16 cellular contexts compared by ENCODE assay signal in the genomic region with DNA sequence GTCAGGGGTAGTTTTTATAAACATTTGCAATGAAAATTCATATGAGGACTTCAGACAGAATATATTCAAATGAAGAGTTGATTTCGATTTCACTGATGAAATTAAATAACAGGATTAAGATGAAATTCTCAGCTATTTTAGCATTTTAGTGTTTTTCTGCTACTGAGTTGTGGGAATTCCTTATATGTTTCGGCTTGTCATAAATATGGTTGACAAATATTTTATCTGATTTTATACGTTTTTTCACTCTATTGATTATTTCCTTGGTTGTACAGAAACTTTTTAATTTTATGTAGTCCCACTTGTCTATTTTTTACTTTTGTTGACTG. TPM values are rescaled to one million over a fixed set of nuclear protein-coding genes. Genes with fewer than 3 reads are reported as not detected.
DNase-seq lines count a peak whose midpoint lies in the region; ATAC-seq and TF ChIP-seq lines count a peak whose summit lies in the region.
"Had no signal": no experiment of that assay in that cellular context is flagged by ENCODE, and none has a peak within 500 bp of the region (broad histone marks: within the 10 kb centered on the region; RNA-seq: fewer than 3 reads in every experiment).

No MANE protein-coding gene starts in this region.

- no peaks in the 10 kb centered on the region for H3K36me3 Mint-ChIP-seq in CD4-positive, alpha-beta T cell (ENCODE audit: low read depth)
- peaks cover 12% of the 10 kb centered on the region for H3K36me3 Mint-ChIP-seq in dendritic cell treated with granulocyte-macrophage colony-stimulating factor and Interleukin-4, amounts not matched to agents 40 ng/mL and 50 ng/mL, for 4 days (ENCODE audit: low read depth)
- H3K36me3 Mint-ChIP-seq: stimulated activated naive B cell treated with anti-CD40 and anti-IgM and Interleukin-4, amounts not matched to agents 10 μg/mL and 1 μg/mL and 100 μg/mL, for 72 hours had no signal

- BruUV-seq in OCI-LY7 (replicated peaks; lab: Mats Ljungman, UMichigan) = no TSS peak

- H3K27ac Mint-ChIP-seq in CD4-positive, alpha-beta T cell = no peak overlapping the region
- H3K27ac Mint-ChIP-seq in dendritic cell treated with granulocyte-macrophage colony-stimulating factor and Interleukin-4, amounts not matched to agents 40 ng/mL and 50 ng/mL, for 4 days = peak overlapping the region; percentile 61

- H4K20me1 ChIP-seq in OCI-LY7 (ENCODE audit: insufficient read depth, low read length) (no peaks in the 10 kb centered on the region), osteoblast (ENCODE audit: insufficient read depth, low read length) (no peaks in the 10 kb centered on the region)

- POLR2A ChIA-PET in CD4-positive, alpha-beta T cell (lab: Charles Lee) = no interaction called here
- POLR2A ChIA-PET in OCI-LY7 (lab: Charles Lee) = no interaction called here

- peaks cover 7% of the 10 kb centered on the region for H3K27me3 Mint-ChIP-seq in CD4-positive, alpha-beta T cell
- no peaks in the 10 kb centered on the region for H3K27me3 Mint-ChIP-seq in dendritic cell treated with granulocyte-macrophage colony-stimulating factor and Interleukin-4, amounts not matched to agents 40 ng/mL and 50 ng/mL, for 4 days

- H3K4me1 ChIP-seq in OCI-LY7 (ENCODE audit: insufficient read depth, low read length, poor library complexity, severe bottlenecking) (no peaks in the 10 kb centered on the region), osteoblast (ENCODE audit: insufficient read depth, low read length) (peaks cover 3% of the 10 kb centered on the region)
- H3K4me1 ChIP-seq: Caco-2 had no signal

- CTCF ChIA-PET in CD4-positive, alpha-beta T cell (lab: Charles Lee) = interaction anchor here (1.8 kb wide), 1 partner anchor 16 kb away, joined by 4 read pairs; no protein-coding TSS in a partner anchor
- CTCF ChIA-PET in OCI-LY7 (lab: Charles Lee; ENCODE audit: unreplicated experiment) = no interaction called here

- no peaks in the 10 kb centered on the region for H3K36me3 ChIP-seq in OCI-LY7 (ENCODE audit: insufficient read depth, low read length)
- no peaks in the 10 kb centered on the region for H3K36me3 ChIP-seq in osteoblast (ENCODE audit: insufficient read depth, low read length)
- H3K36me3 ChIP-seq: sigmoid colon had no signal

- no peak overlapping the region for H3K27ac ChIP-seq in CD4-positive, alpha-beta T cell (ENCODE audit: low read depth, low read length)
- no peak overlapping the region for H3K27ac ChIP-seq in OCI-LY7 (ENCODE audit: low read depth, low read length, poor library complexity, severe bottlenecking)
- H3K27ac ChIP-seq in osteoblast (ENCODE audit: low read depth, low read length) = no peak overlapping the region
- H3K27ac ChIP-seq: body of pancreas, sigmoid colon had no signal

- no peak for DNase-seq in CD4-positive, alpha-beta T cell
- no peak for DNase-seq in OCI-LY7 (ENCODE audit: low spot score)
- DNase-seq in osteoblast (ENCODE audit: insufficient read length, low spot score, missing footprints) = no peak
- no peak for DNase-seq in activated naive CD4-positive, alpha-beta T cell (lab: John Stamatoyannopoulos, UW)
- no peak for DNase-seq in HUDEP-2 (lab: John Stamatoyannopoulos, UW; ENCODE audit: unreplicated experiment in 76 of 76)
- DNase-seq: activated CD4-positive, alpha-beta T cell treated with anti-CD3 and anti-CD28 coated beads for 1 hour; cortex of kidney; stimulated activated naive B cell treated with anti-CD40 and anti-IgM and Interleukin-4, amounts not matched to agents 10 μg/mL and 1 μg/mL and 100 μg/mL, for 72 hours had no signal

- H3K4me3 ChIP-seq in OCI-LY7 (ENCODE audit: low read depth, low read length, poor library complexity, severe bottlenecking) (no peak overlapping the region), osteoblast (ENCODE audit: insufficient read depth, low read length) (no peak overlapping the region)
- H3K4me3 ChIP-seq: body of pancreas had no signal

- peak; percentile 57 for TF ChIP-seq CTCF in CD4-positive, alpha-beta T cell (IDR thresholded peaks at IDR 0.05)
- TF ChIP-seq CTCF in OCI-LY7 (conservative IDR thresholded peaks at IDR 0.05; ENCODE audit: low read length) (peak; percentile 14; the same call in 1 of the 2 replicates), osteoblast (IDR thresholded peaks at IDR 0.05; ENCODE audit: extremely low read depth, low read depth, low read length) (no peak)

- ATAC-seq in CD4-positive, alpha-beta T cell (ENCODE audit: poor library complexity) = no peak
- ATAC-seq in GM21526 (IDR thresholded peaks at IDR 0.05; ENCODE audit: low FRiP score, unreplicated experiment) = no peak

- H3K4me3 Mint-ChIP-seq in CD4-positive, alpha-beta T cell = no peak overlapping the region
- H3K4me3 Mint-ChIP-seq in dendritic cell treated with granulocyte-macrophage colony-stimulating factor and Interleukin-4, amounts not matched to agents 40 ng/mL and 50 ng/mL, for 4 days = no peak overlapping the region

- H3K79me2 ChIP-seq in OCI-LY7 (ENCODE audit: insufficient read depth, low read depth, low read length) = no peaks in the 10 kb centered on the region
- no peaks in the 10 kb centered on the region for H3K79me2 ChIP-seq in osteoblast (ENCODE audit: insufficient read depth, low read length)

- no peaks in the 10 kb centered on the region for H3K27me3 ChIP-seq in CD4-positive, alpha-beta T cell (ENCODE audit: control insufficient read depth, insufficient read depth, low read length)
- H3K27me3 ChIP-seq in osteoblast (ENCODE audit: insufficient read depth, low read length) = no peaks in the 10 kb centered on the region
- H3K27me3 ChIP-seq: body of pancreas, sigmoid colon had no signal

- no peak overlapping the region for H2AFZ ChIP-seq in OCI-LY7 (ENCODE audit: low read length)
- no peak overlapping the region for H2AFZ ChIP-seq in osteoblast (ENCODE audit: low read length)

- intact Hi-C loops in CD4-positive, alpha-beta T cell (cut with DNase I, micrococcal nuclease) = loop anchor here (5.0 to 10.0 kb wide), 2 partner anchors 596 to 599 kb away; no protein-coding TSS in a partner anchor
- intact Hi-C loops in OCI-LY7 (cut with micrococcal nuclease; ENCODE audit: unreplicated experiment) = no loop called here
- intact Hi-C loops in dendritic cell treated with granulocyte-macrophage colony-stimulating factor and Interleukin-4, amounts not matched to agents 40 ng/mL and 50 ng/mL, for 4 days (cut with micrococcal nuclease) = loop anchor here (5.0 to 10.0 kb wide), 3 partner anchors 101 to 599 kb away; no protein-coding TSS in a partner anchor

- no peaks in the 10 kb centered on the region for H3K9me3 Mint-ChIP-seq in CD4-positive, alpha-beta T cell
- peaks cover 8% of the 10 kb centered on the region for H3K9me3 Mint-ChIP-seq in dendritic cell treated with granulocyte-macrophage colony-stimulating factor and Interleukin-4, amounts not matched to agents 40 ng/mL and 50 ng/mL, for 4 days
- H3K9me3 Mint-ChIP-seq: stimulated activated naive B cell treated with anti-CD40 and anti-IgM and Interleukin-4, amounts not matched to agents 10 μg/mL and 1 μg/mL and 100 μg/mL, for 72 hours had no signal

- no peaks in the 10 kb centered on the region for H3K4me1 Mint-ChIP-seq in CD4-positive, alpha-beta T cell (ENCODE audit: low read depth)
- peaks cover 21% of the 10 kb centered on the region for H3K4me1 Mint-ChIP-seq in dendritic cell treated with granulocyte-macrophage colony-stimulating factor and Interleukin-4, amounts not matched to agents 40 ng/mL and 50 ng/mL, for 4 days (ENCODE audit: low read depth)

- H3K9me2 ChIP-seq in OCI-LY7 (ENCODE audit: insufficient read depth, low read length) = no peaks in the 10 kb centered on the region

- no peak overlapping the region for H3K4me2 ChIP-seq in OCI-LY7 (ENCODE audit: low read length)
- H3K4me2 ChIP-seq in osteoblast (ENCODE audit: insufficient read depth, low read length) = peak overlapping the region; percentile 94

- no peaks in the 10 kb centered on the region for H3K9me3 ChIP-seq in CD4-positive, alpha-beta T cell (ENCODE audit: control insufficient read depth, low read length)
- H3K9me3 ChIP-seq in OCI-LY7 (ENCODE audit: low read length) (no peaks in the 10 kb centered on the region), osteoblast (ENCODE audit: low read depth, low read length) (no peaks in the 10 kb centered on the region)
- H3K9me3 ChIP-seq: body of pancreas, Caco-2, sigmoid colon had no signal

RNA-seq across cellular contexts. Expression of a gene that starts 14.6 kb away (rescaled TPM):
- not detected for total RNA-seq in CD4-positive, alpha-beta T cell
- total RNA-seq in OCI-LY7 (2014; rRNA removed; shearing (Covaris generic)) = not detected in 2 replicates
- not detected in 2 replicates for total RNA-seq in OCI-LY7 (2022)
- total RNA-seq in osteoblast = not detected in 2 replicates
- total RNA-seq: body of pancreas, Caco-2, fibroblast of villous mesenchyme, myocyte, Right ventricle myocardium superior had no signal
